ENCODE assay signal across 11 cellular contexts in the genomic region with DNA sequence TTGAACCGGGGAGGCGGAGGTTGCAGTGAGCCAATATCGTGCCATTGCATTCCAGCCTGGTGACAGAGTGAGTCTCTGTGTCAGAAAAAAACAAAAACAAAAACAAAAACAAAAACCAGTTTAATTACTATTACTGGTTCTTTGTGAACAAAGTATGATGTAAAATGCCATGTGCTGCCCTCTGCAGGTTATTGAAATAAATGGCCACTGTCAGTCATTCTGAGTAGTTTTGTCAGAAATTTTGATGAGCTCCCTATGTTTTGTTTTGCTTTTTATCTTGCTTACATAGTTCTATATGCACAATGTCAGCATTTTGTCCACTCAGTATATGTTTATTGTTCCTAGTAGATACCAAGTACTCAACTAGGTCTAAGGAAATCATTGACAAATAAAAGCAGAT.
DNase-seq lines count a peak whose midpoint lies in the region; ATAC-seq and TF ChIP-seq lines count a peak whose summit lies in the region.
"Had no signal": no experiment of that assay in that cellular context is flagged by ENCODE, and none has a peak within 500 bp of the region (broad histone marks: within the 10 kb centered on the region; RNA-seq: fewer than 3 reads in every experiment).

No MANE protein-coding gene starts in this region.

- peak; percentile 47 for TF ChIP-seq CTCF in AG09309 (IDR thresholded peaks at IDR 0.05; ENCODE audit: control insufficient read depth, insufficient read depth, low read depth, low read length, missing control alignments)
- TF ChIP-seq CTCF in GM12873 (IDR thresholded peaks at IDR 0.05; ENCODE audit: insufficient read depth, low read depth, low read length, missing control alignments): peak; percentile 52
- peak in 4 of 6 experiments; percentile 6 to 40 (median 30) for TF ChIP-seq CTCF in Peyer's patch (IDR thresholded peaks at IDR 0.05)
- TF ChIP-seq CTCF in fibroblast of villous mesenchyme (IDR thresholded peaks at IDR 0.05; ENCODE audit: insufficient read depth, low read depth, low read length): peak; percentile 29

- H3K27me3 Mint-ChIP-seq in naive thymus-derived CD4-positive, alpha-beta T cell: no peaks in the 10 kb centered on the region

- no peaks in the 10 kb centered on the region for H3K36me3 Mint-ChIP-seq in naive thymus-derived CD4-positive, alpha-beta T cell

- peaks cover 0 to 3% (median 0%) of the 10 kb centered on the region in 11 donors for H3K9me3 Mint-ChIP-seq in naive thymus-derived CD4-positive, alpha-beta T cell

- H3K4me3 ChIP-seq in AG09309 (ENCODE audit: control insufficient read depth, low read depth, low read length) (no peak overlapping the region), Peyer's patch (no peak overlapping the region), fibroblast of villous mesenchyme (ENCODE audit: low read depth, low read length) (no peak overlapping the region)
- H3K4me3 ChIP-seq in naive thymus-derived CD4-positive, alpha-beta T cell (ENCODE audit: low read length): no peak overlapping the region
- H3K4me3 ChIP-seq: suprapubic skin had no signal

- DNase-seq in AG09309 (ENCODE audit: low read depth) (no peak), Peyer's patch (no peak), fibroblast of villous mesenchyme (ENCODE audit: low read depth) (no peak), caudate nucleus (lab: John Stamatoyannopoulos, UW) (no peak), T-helper 9 cell (no peak)
- no peak for DNase-seq in naive thymus-derived CD4-positive, alpha-beta T cell
- DNase-seq in NK-92 treated with Interleukin-12 subunit alpha and Interleukin-12 subunit beta, amount 100 ng/mL, for 24 hours (lab: John Stamatoyannopoulos, UW): no peak
- DNase-seq: activated gamma-delta T cell, NCI-H1048 had no signal

- no peaks in the 10 kb centered on the region for H3K9me3 ChIP-seq in Peyer's patch
- H3K9me3 ChIP-seq in naive thymus-derived CD4-positive, alpha-beta T cell (ENCODE audit: control insufficient read depth in 2 of 3, low read length in 3 of 3): no peaks in the 10 kb centered on the region
- H3K9me3 ChIP-seq: suprapubic skin had no signal

- no peaks in the 10 kb centered on the region for H3K4me1 ChIP-seq in Peyer's patch
- H3K4me1 ChIP-seq in naive thymus-derived CD4-positive, alpha-beta T cell (ENCODE audit: control insufficient read depth in 2 of 2, insufficient read depth in 2 of 2, low read length in 2 of 2): no peaks in the 10 kb centered on the region
- H3K4me1 ChIP-seq: suprapubic skin had no signal

- CTCF ChIA-PET in naive thymus-derived CD4-positive, alpha-beta T cell (lab: Charles Lee): no interaction called here

- TF ChIP-seq POLR2A in Peyer's patch (IDR thresholded peaks at IDR 0.05): no peak

- H3K4me1 Mint-ChIP-seq in naive thymus-derived CD4-positive, alpha-beta T cell: no peaks in the 10 kb centered on the region

- no peaks in the 10 kb centered on the region for H3K27me3 ChIP-seq in Peyer's patch
- H3K27me3 ChIP-seq in naive thymus-derived CD4-positive, alpha-beta T cell (ENCODE audit: control insufficient read depth in 2 of 2, insufficient read depth in 2 of 2, low read length in 2 of 2): no peaks in the 10 kb centered on the region
- H3K27me3 ChIP-seq: suprapubic skin had no signal

- no peak overlapping the region for H3K27ac Mint-ChIP-seq in naive thymus-derived CD4-positive, alpha-beta T cell

- POLR2A ChIA-PET in naive thymus-derived CD4-positive, alpha-beta T cell (lab: Charles Lee): no interaction called here

- intact Hi-C loops in naive thymus-derived CD4-positive, alpha-beta T cell (cut with micrococcal nuclease): no loop called here

- no peak overlapping the region for H3K4me3 Mint-ChIP-seq in naive thymus-derived CD4-positive, alpha-beta T cell

- no peak for ATAC-seq in naive thymus-derived CD4-positive, alpha-beta T cell

- no peak overlapping the region for H3K27ac ChIP-seq in Peyer's patch
- H3K27ac ChIP-seq in naive thymus-derived CD4-positive, alpha-beta T cell (ENCODE audit: low read depth, low read length): no peak overlapping the region
- H3K27ac ChIP-seq in caudate nucleus (ENCODE audit: low read depth, low read length): no peak overlapping the region
- H3K27ac ChIP-seq: suprapubic skin had no signal

- H3K36me3 ChIP-seq in Peyer's patch: no peaks in the 10 kb centered on the region
- no peaks in the 10 kb centered on the region for H3K36me3 ChIP-seq in naive thymus-derived CD4-positive, alpha-beta T cell (ENCODE audit: control insufficient read depth in 2 of 3, insufficient read depth in 3 of 3, low read length in 3 of 3)
- H3K36me3 ChIP-seq: suprapubic skin had no signal
